In the genomic region with DNA sequence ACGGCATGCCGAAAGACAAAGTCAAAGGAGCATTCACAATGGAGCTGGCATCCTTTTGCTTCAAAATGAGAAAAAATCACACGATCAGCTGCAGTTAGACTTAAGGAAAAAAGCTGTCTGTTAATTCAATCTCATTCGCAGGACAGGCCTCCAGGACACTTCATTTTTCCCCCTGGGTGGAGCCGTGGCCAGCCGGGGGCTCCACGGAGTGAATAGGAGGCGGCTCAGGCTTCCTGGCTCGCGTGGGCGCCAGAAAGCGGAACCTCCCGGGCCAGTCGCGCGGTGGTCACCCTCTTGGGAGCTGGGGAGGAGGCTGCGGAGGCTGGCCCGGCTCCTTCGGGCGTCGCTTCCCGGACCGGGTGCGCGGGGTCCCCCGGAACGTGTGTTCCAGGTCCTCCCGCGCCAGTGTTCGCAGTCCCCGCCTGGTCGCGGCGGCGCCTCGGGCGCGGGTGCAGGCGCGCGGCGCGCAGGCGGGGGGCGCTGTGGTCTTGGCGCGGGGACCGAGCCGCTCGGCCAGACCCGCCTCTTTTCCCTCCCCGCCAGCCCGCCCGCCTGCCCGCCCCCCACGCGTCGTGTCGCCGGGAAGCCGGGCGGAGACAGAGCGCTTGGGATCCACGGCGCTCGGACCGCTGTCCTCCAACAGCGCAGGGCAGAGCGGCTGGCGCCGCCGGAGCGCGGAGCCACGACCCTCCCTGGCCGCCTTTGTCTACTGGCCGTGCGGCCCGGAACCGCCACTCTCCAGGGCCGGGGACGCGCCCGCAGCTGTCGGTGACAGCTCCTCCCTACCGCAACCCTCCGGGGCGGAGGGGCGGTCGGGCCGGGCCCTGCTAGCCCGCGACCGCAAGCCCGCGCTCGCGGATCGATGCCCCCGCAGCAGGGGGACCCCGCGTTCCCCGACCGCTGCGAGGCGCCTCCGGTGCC, we compare ENCODE assay signal across 8 cellular contexts. TPM values are rescaled to one million over a fixed set of nuclear protein-coding genes. Genes with fewer than 3 reads are reported as not detected.
DNase-seq lines count a peak whose midpoint lies in the region; ATAC-seq and TF ChIP-seq lines count a peak whose summit lies in the region.

RHOU (plus strand) TSS at position 599 of the 921 bp plus-strand sequence; CDS start at position 863, 264 bp downstream.

- peaks cover 18% of the 10 kb centered on the region for H3K4me1 ChIP-seq in smooth muscle cell (ENCODE audit: low read depth)

- H3K4me3 ChIP-seq in WERI-Rb-1 (ENCODE audit: low read depth, low read length) (peak within 1 kb of the TSS; percentile 49), cardiac fibroblast (replicated peaks in 1 of 2; ENCODE audit: low read depth in 2 of 2, low read length in 2 of 2) (peak within 1 kb of the TSS; percentile 58 to 75), smooth muscle cell (peak within 1 kb of the TSS; percentile 69)

- H3K27ac ChIP-seq in WERI-Rb-1 (peak within 1 kb of the TSS; percentile 46; the same call in 1 of the 2 replicates), smooth muscle cell (ENCODE audit: low read depth) (peak within 1 kb of the TSS; percentile 60)

- H3K4me2 ChIP-seq in smooth muscle cell: peak within 1 kb of the TSS; percentile 91

- H3K9ac ChIP-seq in smooth muscle cell (ENCODE audit: low read depth): peak within 1 kb of the TSS; percentile 79

- H3K27me3 ChIP-seq in WERI-Rb-1 (ENCODE audit: insufficient read depth, low read depth, severe bottlenecking) (no peaks in the 10 kb centered on the region), smooth muscle cell (ENCODE audit: low read depth) (no peaks in the 10 kb centered on the region)

- H3K9me3 ChIP-seq in WERI-Rb-1 (ENCODE audit: severe bottlenecking): no peaks in the 10 kb centered on the region
- no peaks in the 10 kb centered on the region for H3K9me3 ChIP-seq in smooth muscle cell (replicated peaks; ENCODE audit: low read depth)

- H3F3A ChIP-seq in smooth muscle cell (ENCODE audit: low read depth): peaks cover 8% of the 10 kb centered on the region

- ATAC-seq in GM19452 (IDR thresholded peaks at IDR 0.05; ENCODE audit: unreplicated experiment): peak; percentile 78
- ATAC-seq in HG03025 (IDR thresholded peaks at IDR 0.05; ENCODE audit: low FRiP score, unreplicated experiment): no peak

- peaks cover 49% of the 10 kb centered on the region for H3K79me2 ChIP-seq in smooth muscle cell (ENCODE audit: low read depth)

- WGBS in smooth muscle cell (ENCODE audit: low lambda C conversion rate): 2% methylated on average over 74 of the region's 107 CpGs

- H4K20me1 ChIP-seq in smooth muscle cell (ENCODE audit: low read depth): peaks cover 33% of the 10 kb centered on the region

- peak within 1 kb of the TSS; percentile 75 for H2AFZ ChIP-seq in smooth muscle cell (ENCODE audit: low read depth)

- peak; percentile 92 for DNase-seq in AG20443 (ENCODE audit: low spot score)
- peak; percentile 41 for DNase-seq in NCI-H1105 (lab: John Stamatoyannopoulos, UW)
- peak; percentile 53 for DNase-seq in WERI-Rb-1
- DNase-seq in cardiac fibroblast (ENCODE audit: low read depth in 2 of 2): peak; percentile 34 to 84
- peak; percentile 70 for DNase-seq in inferior parietal cortex (ENCODE audit: extremely low spot score)
- peak; percentile 75 for DNase-seq in smooth muscle cell (lab: John Stamatoyannopoulos, UW; ENCODE audit: unreplicated experiment)

- TF ChIP-seq CTCF in WERI-Rb-1 (IDR thresholded peaks at IDR 0.05; ENCODE audit: low read depth, low read length): peak; percentile 49
- no peak for TF ChIP-seq CTCF in cardiac fibroblast (IDR thresholded peaks at IDR 0.05; ENCODE audit: low read depth, low read length)
- peak; percentile 65 for TF ChIP-seq CTCF in smooth muscle cell (IDR thresholded peaks at IDR 0.05; ENCODE audit: borderline replicate concordance, insufficient read depth, poor library complexity, severe bottlenecking)

- H3K36me3 ChIP-seq in WERI-Rb-1: no peaks in the 10 kb centered on the region
- H3K36me3 ChIP-seq in smooth muscle cell (ENCODE audit: low read depth): no peaks in the 10 kb centered on the region

RNA-seq across cellular contexts. Expression of gene RHOU, which starts in this region (rescaled TPM):
- 50.6 and 65.0 TPM in 2 replicates for total RNA-seq in smooth muscle cell
- 25.8 and 29.8 TPM in 2 replicates for polyA plus RNA-seq in smooth muscle cell

Comparison
In these comparisons a context has a peak if more than half of its experiments do, and no peak if none do; other contexts are left out.
1. DNase-seq: peak in every context shown above with its lines; median percentile 92 in AG20443; 75 in smooth muscle cell; 70 in inferior parietal cortex; 59 in cardiac fibroblast; 53 in WERI-Rb-1; 41 in NCI-H1105.